13 cellular contexts compared by ENCODE assay signal in genomic region chr6:158048589-158048988, GRCh38.
"Had no signal": no experiment of that assay in that cellular context is flagged by ENCODE, and none has a peak within 500 bp of the region (broad histone marks: within the 10 kb centered on the region; RNA-seq: fewer than 3 reads in every experiment).

No MANE protein-coding gene starts in this region.

- H3K9me3 Mint-ChIP-seq: activated T-helper 17 cell treated with anti-CD3 and anti-CD28 coated beads, Interleukin-2, amount 50 U/mL, for 72 hours; T-helper 1 cell treated with Interleukin-12 subunit alpha and Interleukin-12 subunit beta and Interleukin-4 antibody, amounts not matched to agents 30 μg/mL and 1 μg/mL, for 36 hours had no signal

- H3K27ac Mint-ChIP-seq: activated CD8-positive, alpha-beta T cell treated with anti-CD3 and anti-CD28 coated beads, Interleukin-2, amount 10 ng/mL, durations not matched to agents 7 days and 5 days had no signal

- H3K4me3 Mint-ChIP-seq: activated CD8-positive, alpha-beta T cell treated with anti-CD3 and anti-CD28 coated beads, Interleukin-2, amount 10 ng/mL, durations not matched to agents 7 days and 5 days; activated T-helper 17 cell treated with anti-CD3 and anti-CD28 coated beads, Interleukin-2, amount 50 U/mL, for 72 hours; natural killer cell treated with Interleukin-12 subunit alpha and Interleukin-12 subunit beta and Interleukin-15 and Interleukin-18, amount 100 ng/mL, for 72 hours; T-helper 1 cell treated with Interleukin-12 subunit alpha and Interleukin-12 subunit beta and Interleukin-4 antibody, amounts not matched to agents 30 μg/mL and 1 μg/mL, for 36 hours had no signal

- ATAC-seq: activated CD8-positive, alpha-beta T cell treated with anti-CD3 and anti-CD28 coated beads, Interleukin-2, amount 10 ng/mL, durations not matched to agents 7 days and 5 days; activated T-helper 17 cell treated with anti-CD3 and anti-CD28 coated beads, Interleukin-2, amount 50 U/mL, for 72 hours; natural killer cell treated with Interleukin-12 subunit alpha and Interleukin-12 subunit beta and Interleukin-15 and Interleukin-18, amount 100 ng/mL, for 72 hours had no signal

- H3K27me3 Mint-ChIP-seq: activated T-helper 17 cell treated with anti-CD3 and anti-CD28 coated beads, Interleukin-2, amount 50 U/mL, for 72 hours; natural killer cell treated with Interleukin-12 subunit alpha and Interleukin-12 subunit beta and Interleukin-15 and Interleukin-18, amount 100 ng/mL, for 72 hours had no signal

- DNase-seq: activated CD4-positive, alpha-beta T cell treated with anti-CD3 and anti-CD28 coated beads for 48 hours; activated CD8-positive, alpha-beta T cell treated with anti-CD3 and anti-CD28 coated beads, Interleukin-2, amount 10 ng/mL, durations not matched to agents 7 days and 5 days; activated naive CD4-positive, alpha-beta T cell treated with anti-CD3 and anti-CD28 coated beads, Interleukin-2, amount 50 U/mL, for 16 hours; caudate nucleus; colonic mucosa; hippocampal formation; mesendoderm; sigmoid colon; stimulated activated CD4-positive, alpha-beta T cell treated with anti-CD3 and anti-CD28 coated beads, Interleukin-1b, Interleukin-23, amount 100 ng/mL, for 48 hours; stomach had no signal
